In the genomic region with DNA sequence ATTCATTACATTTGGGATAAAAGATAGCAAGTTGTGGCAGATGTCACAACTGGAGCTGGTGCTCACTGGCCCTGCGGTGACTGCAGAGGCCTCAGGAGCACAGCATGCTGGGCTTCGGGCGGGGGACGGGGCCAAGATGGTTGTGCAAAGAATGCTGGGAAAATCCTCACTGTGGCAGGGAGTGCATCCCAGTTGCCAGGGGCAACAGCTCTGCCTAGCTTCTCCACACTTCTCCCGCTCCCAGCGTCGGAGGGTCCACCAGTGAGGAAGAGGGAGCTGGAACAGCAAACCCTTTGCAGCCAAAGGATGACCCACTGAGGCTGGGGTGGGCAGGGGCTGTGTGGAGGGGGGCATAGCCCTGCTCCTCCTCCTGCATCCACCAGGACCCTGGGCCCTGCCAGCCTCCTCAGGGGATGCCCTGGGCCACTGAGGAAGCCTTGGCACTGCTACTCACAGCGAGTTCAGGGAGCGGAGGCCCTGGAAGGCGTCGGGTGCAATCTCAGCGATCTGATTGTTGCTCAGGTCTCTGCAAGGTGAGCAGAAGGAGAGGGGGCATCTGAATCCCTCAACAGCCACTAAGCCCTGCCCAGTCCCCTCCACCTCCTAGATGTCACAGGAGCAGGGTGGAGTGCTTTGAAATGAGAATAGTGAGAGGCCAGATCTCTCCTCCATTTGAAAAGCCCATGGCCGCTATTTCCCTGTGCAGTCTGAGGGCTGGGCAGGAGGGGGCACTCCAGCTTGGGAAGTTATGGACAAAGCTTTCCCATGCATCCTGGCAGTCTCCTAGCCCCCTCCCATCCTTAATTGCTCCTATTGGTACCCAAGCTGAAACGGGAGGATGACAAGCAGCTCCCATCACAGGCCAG, we compare ENCODE assay signal across 17 cellular contexts.
DNase-seq lines count a peak whose midpoint lies in the region; ATAC-seq and TF ChIP-seq lines count a peak whose summit lies in the region.
"Had no signal": no experiment of that assay in that cellular context is flagged by ENCODE, and none has a peak within 500 bp of the region (broad histone marks: within the 10 kb centered on the region; RNA-seq: fewer than 3 reads in every experiment).

No MANE protein-coding gene starts in this region.

- no peak overlapping the region for H3K4me3 ChIP-seq in BE2C (ENCODE audit: low read depth, low read length)
- no peak overlapping the region for H3K4me3 ChIP-seq in NT2/D1 (ENCODE audit: insufficient read length, low read depth)
- H3K4me3 ChIP-seq: breast epithelium, GM23248, psoas muscle, SJSA1 had no signal

- H3K27me3 Mint-ChIP-seq in chondrocyte (ENCODE audit: low read depth) = peaks cover 17% of the 10 kb centered on the region
- H3K27me3 Mint-ChIP-seq in activated naive CD4-positive, alpha-beta T cell treated with anti-CD3 and anti-CD28 coated beads, Interleukin-2, amount 10 ng/mL, durations not matched to agents 7 days and 5 days = peaks cover 3% of the 10 kb centered on the region
- H3K27me3 Mint-ChIP-seq: activated CD4-positive, alpha-beta T cell treated with anti-CD3 and anti-CD28 coated beads for 36 hours had no signal

- TF ChIP-seq CTCF in BE2C (IDR thresholded peaks at IDR 0.05; ENCODE audit: low read depth, low read length) = peak; percentile 33; the same call in 1 of the 2 replicates
- TF ChIP-seq CTCF in chondrocyte (IDR thresholded peaks at IDR 0.05) = peak; percentile 18

- H3K9ac ChIP-seq in NT2/D1 (ENCODE audit: insufficient read length, low read depth) = no peak overlapping the region
- H3K9ac ChIP-seq: GM23248 had no signal

- CTCF ChIA-PET in activated naive CD4-positive, alpha-beta T cell treated with anti-CD3 and anti-CD28 coated beads, Interleukin-2, amount 10 ng/mL, durations not matched to agents 7 days and 5 days (lab: Charles Lee) = interaction anchor here (0.6 to 1.8 kb wide), 5 partner anchors 14 to 663 kb away, joined by 3 to 8 read pairs (median 3); no protein-coding TSS in a partner anchor

- H3K4me3 Mint-ChIP-seq in chondrocyte (ENCODE audit: unreplicated experiment) = no peak overlapping the region
- H3K4me3 Mint-ChIP-seq in activated naive CD4-positive, alpha-beta T cell treated with anti-CD3 and anti-CD28 coated beads, Interleukin-2, amount 10 ng/mL, durations not matched to agents 7 days and 5 days = no peak overlapping the region
- H3K4me3 Mint-ChIP-seq: activated CD4-positive, alpha-beta T cell treated with anti-CD3 and anti-CD28 coated beads for 36 hours had no signal

- no peaks in the 10 kb centered on the region for H3K9me3 Mint-ChIP-seq in chondrocyte (ENCODE audit: low read depth)
- no peaks in the 10 kb centered on the region for H3K9me3 Mint-ChIP-seq in activated naive CD4-positive, alpha-beta T cell treated with anti-CD3 and anti-CD28 coated beads, Interleukin-2, amount 10 ng/mL, durations not matched to agents 7 days and 5 days

- no peaks in the 10 kb centered on the region for H3K4me1 ChIP-seq in BE2C
- H3K4me1 ChIP-seq in NT2/D1 (ENCODE audit: insufficient read depth, insufficient read length) = peaks cover 13% of the 10 kb centered on the region
- H3K4me1 ChIP-seq: breast epithelium, SJSA1 had no signal

- ATAC-seq in HG03045 (IDR thresholded peaks at IDR 0.05; ENCODE audit: unreplicated experiment) = no peak
- ATAC-seq: activated CD4-positive, alpha-beta T cell treated with anti-CD3 and anti-CD28 coated beads for 36 hours had no signal

- H3K9me3 ChIP-seq in BE2C (no peaks in the 10 kb centered on the region), NT2/D1 (ENCODE audit: insufficient read depth, low read length) (no peaks in the 10 kb centered on the region)
- H3K9me3 ChIP-seq: breast epithelium, psoas muscle, SJSA1 had no signal

- no peaks in the 10 kb centered on the region for H3K4me1 Mint-ChIP-seq in chondrocyte (ENCODE audit: low read depth)
- H3K4me1 Mint-ChIP-seq in activated naive CD4-positive, alpha-beta T cell treated with anti-CD3 and anti-CD28 coated beads, Interleukin-2, amount 10 ng/mL, durations not matched to agents 7 days and 5 days = no peaks in the 10 kb centered on the region
- H3K4me1 Mint-ChIP-seq: activated CD4-positive, alpha-beta T cell treated with anti-CD3 and anti-CD28 coated beads for 36 hours had no signal

- no peak overlapping the region for H3K27ac Mint-ChIP-seq in chondrocyte (ENCODE audit: unreplicated experiment)
- no peak overlapping the region for H3K27ac Mint-ChIP-seq in activated naive CD4-positive, alpha-beta T cell treated with anti-CD3 and anti-CD28 coated beads, Interleukin-2, amount 10 ng/mL, durations not matched to agents 7 days and 5 days
- H3K27ac Mint-ChIP-seq: activated CD4-positive, alpha-beta T cell treated with anti-CD3 and anti-CD28 coated beads for 36 hours had no signal

- DNase-seq in BE2C (no peak), NT2/D1 (ENCODE audit: low read depth, low spot score) (peak; percentile 48), chondrocyte (ENCODE audit: low spot score) (no peak), midbrain (lab: John Stamatoyannopoulos, UW) (peak; percentile 28), middle frontal gyrus (ENCODE audit: extremely low spot score, low spot score) (no peak), activated gamma-delta T cell (lab: John Stamatoyannopoulos, UW) (no peak)
- no peak for DNase-seq in activated naive CD4-positive, alpha-beta T cell treated with anti-CD3 and anti-CD28 coated beads, Interleukin-2, amount 10 ng/mL, durations not matched to agents 7 days and 5 days
- DNase-seq: activated CD4-positive, alpha-beta T cell treated with anti-CD3 and anti-CD28 coated beads for 36 hours; activated effector memory CD4-positive, alpha-beta T cell treated with anti-CD3 and anti-CD28 coated beads, Interleukin-2, amount 50 U/mL, for 16 hours; effector memory CD4-positive, alpha-beta T cell; GM23248; NCI-H1694 treated with DMSO at 0.1 percent for 48 hours; NCI-H510A had no signal

- H3K36me3 Mint-ChIP-seq in chondrocyte (ENCODE audit: low read depth) = no peaks in the 10 kb centered on the region
- H3K36me3 Mint-ChIP-seq in activated naive CD4-positive, alpha-beta T cell treated with anti-CD3 and anti-CD28 coated beads, Interleukin-2, amount 10 ng/mL, durations not matched to agents 7 days and 5 days = no peaks in the 10 kb centered on the region

- no peaks in the 10 kb centered on the region for H3K27me3 ChIP-seq in BE2C
- H3K27me3 ChIP-seq in NT2/D1 (ENCODE audit: insufficient read depth, insufficient read length) = no peaks in the 10 kb centered on the region
- H3K27me3 ChIP-seq: breast epithelium had no signal

- no peaks in the 10 kb centered on the region for H3K36me3 ChIP-seq in BE2C
- no peaks in the 10 kb centered on the region for H3K36me3 ChIP-seq in NT2/D1 (ENCODE audit: insufficient read depth, insufficient read length, low read length)
- H3K36me3 ChIP-seq: breast epithelium, SJSA1 had no signal

Comparison
In these comparisons a context has a peak if more than half of its experiments do, and no peak if none do; other contexts are left out.
1. DNase-seq: peak in NT2/D1 (single experiment) and midbrain (single experiment); none in BE2C (single experiment), chondrocyte (single experiment), middle frontal gyrus (single experiment), activated gamma-delta T cell (single experiment) and activated naive CD4-positive, alpha-beta T cell treated with anti-CD3 and anti-CD28 coated beads, Interleukin-2, amount 10 ng/mL, durations not matched to agents 7 days and 5 days (single experiment).